ENCODE assay signal across 10 cellular contexts in genomic region chr19:38663957-38664502, GRCh38. TPM values are rescaled to one million over a fixed set of nuclear protein-coding genes. Genes with fewer than 3 reads are reported as not detected.
DNase-seq lines count a peak whose midpoint lies in the region; ATAC-seq and TF ChIP-seq lines count a peak whose summit lies in the region.
"Had no signal": no experiment of that assay in that cellular context is flagged by ENCODE, and none has a peak within 500 bp of the region (broad histone marks: within the 10 kb centered on the region; RNA-seq: fewer than 3 reads in every experiment).

No MANE protein-coding gene starts in this region.

- H3K4me3 ChIP-seq in duodenal mucosa (ENCODE audit: low read depth in 1 of 2, low read length in 2 of 2): peak overlapping the region; percentile 0 to 26
- H3K4me3 ChIP-seq in muscle layer of duodenum (ENCODE audit: low read depth in 1 of 2, low read length in 2 of 2): peak overlapping the region in 1 of 2 donors; percentile 2
- peak overlapping the region in 1 of 2 donors; percentile 2 for H3K4me3 ChIP-seq in uterus

- peak overlapping the region; percentile 24 for H3K4me3 Mint-ChIP-seq in activated CD8-positive, alpha-beta memory T cell treated with anti-CD3 and anti-CD28 coated beads, Interleukin-2, amount 10 ng/mL, durations not matched to agents 7 days and 5 days

- peaks cover 22% of the 10 kb centered on the region for H3K36me3 Mint-ChIP-seq in activated CD8-positive, alpha-beta memory T cell treated with anti-CD3 and anti-CD28 coated beads, Interleukin-2, amount 10 ng/mL, durations not matched to agents 7 days and 5 days

- ATAC-seq in activated CD8-positive, alpha-beta memory T cell treated with anti-CD3 and anti-CD28 coated beads, Interleukin-2, amount 10 ng/mL, durations not matched to agents 7 days and 5 days: peak; percentile 50
- ATAC-seq in left lobe of liver (no peak), GM18858 (IDR thresholded peaks at IDR 0.05; ENCODE audit: unreplicated experiment) (no peak)

- TF ChIP-seq POLR2A in uterus (IDR thresholded peaks at IDR 0.05): peak; percentile 32 to 61

- peak overlapping the region; percentile 49 to 53 for H3K9ac ChIP-seq in duodenal mucosa (ENCODE audit: low read depth in 1 of 2, low read length in 2 of 2)

- H3K4me1 Mint-ChIP-seq in activated CD8-positive, alpha-beta memory T cell treated with anti-CD3 and anti-CD28 coated beads, Interleukin-2, amount 10 ng/mL, durations not matched to agents 7 days and 5 days: peaks cover 82% of the 10 kb centered on the region

- H3K4me1 ChIP-seq in duodenal mucosa (ENCODE audit: control insufficient read depth in 1 of 2, insufficient read depth in 2 of 2, low read length in 2 of 2) (peaks cover 92 to 93% of the 10 kb centered on the region in 2 donors), muscle layer of duodenum (ENCODE audit: control insufficient read depth in 1 of 2, insufficient read depth in 2 of 2, low read length in 2 of 2) (peaks cover 69 to 82% of the 10 kb centered on the region in 2 donors), uterus (peaks cover 40 to 71% of the 10 kb centered on the region in 2 donors)

- peak; percentile 64 for DNase-seq in activated CD8-positive, alpha-beta memory T cell treated with anti-CD3 and anti-CD28 coated beads, Interleukin-2, amount 10 ng/mL, durations not matched to agents 7 days and 5 days
- DNase-seq in activated CD8-positive, alpha-beta memory T cell treated with anti-CD3 and anti-CD28 coated beads, Interleukin-2, amount 50 U/mL, for 48 hours: no peak
- peak; percentile 67 to 80 for DNase-seq in uterus
- no peak for DNase-seq in left lobe of liver (ENCODE audit: low spot score)
- no peak for DNase-seq in SIG-M5 treated with dmso at 0.1 percent for 504 hours (lab: John Stamatoyannopoulos, UW; ENCODE audit: unreplicated experiment)
- DNase-seq: NCI-H510A treated with DMSO at 0.1 percent for 48 hours; stimulated activated CD4-positive, alpha-beta T cell treated with anti-CD3 and anti-CD28 coated beads, Interleukin-12 subunit alpha, Interleukin-12 subunit beta, amount 100 ng/mL, for 4 hours had no signal

- H3K9me3 ChIP-seq in duodenal mucosa (ENCODE audit: control insufficient read depth in 1 of 2, low read length in 2 of 2) (no peaks in the 10 kb centered on the region), muscle layer of duodenum (ENCODE audit: control insufficient read depth in 1 of 2, low read length in 2 of 2) (no peaks in the 10 kb centered on the region), uterus (no peaks in the 10 kb centered on the region)

- H3K27me3 ChIP-seq in duodenal mucosa (ENCODE audit: control insufficient read depth in 1 of 2, insufficient read depth in 2 of 2, low read length in 2 of 2) (no peaks in the 10 kb centered on the region), muscle layer of duodenum (ENCODE audit: low read depth, low read length) (no peaks in the 10 kb centered on the region), uterus (no peaks in the 10 kb centered on the region)

- CTCF ChIA-PET in activated CD8-positive, alpha-beta memory T cell treated with anti-CD3 and anti-CD28 coated beads, Interleukin-2, amount 10 ng/mL, durations not matched to agents 7 days and 5 days (lab: Charles Lee): interaction anchor here (1.0 to 3.4 kb wide), 5 partner anchors 11 to 29 kb away, joined by 3 to 10 read pairs (median 6); partner anchors contain the start of gene ACTN4

- peaks cover 4 to 14% of the 10 kb centered on the region in 2 donors for H3K36me3 ChIP-seq in duodenal mucosa (ENCODE audit: control insufficient read depth in 1 of 2, insufficient read depth in 2 of 2, low read length in 2 of 2)
- peaks cover 0 to 12% of the 10 kb centered on the region in 2 donors for H3K36me3 ChIP-seq in muscle layer of duodenum (ENCODE audit: control insufficient read depth in 1 of 2, insufficient read depth in 2 of 2, low read length in 2 of 2)
- H3K36me3 ChIP-seq in uterus: no peaks in the 10 kb centered on the region

- H3K27ac ChIP-seq in duodenal mucosa (ENCODE audit: low read depth, low read length) (peak overlapping the region; percentile 78), muscle layer of duodenum (ENCODE audit: low read length) (peak overlapping the region; percentile 93), uterus (peak overlapping the region; percentile 98)

- H3K27ac Mint-ChIP-seq in activated CD8-positive, alpha-beta memory T cell treated with anti-CD3 and anti-CD28 coated beads, Interleukin-2, amount 10 ng/mL, durations not matched to agents 7 days and 5 days: peak overlapping the region; percentile 71

- no peaks in the 10 kb centered on the region for H3K9me3 Mint-ChIP-seq in activated CD8-positive, alpha-beta memory T cell treated with anti-CD3 and anti-CD28 coated beads, Interleukin-2, amount 10 ng/mL, durations not matched to agents 7 days and 5 days (ENCODE audit: low read depth)

- H3K27me3 Mint-ChIP-seq in activated CD8-positive, alpha-beta memory T cell treated with anti-CD3 and anti-CD28 coated beads, Interleukin-2, amount 10 ng/mL, durations not matched to agents 7 days and 5 days: no peaks in the 10 kb centered on the region

- intact Hi-C loops in uterus (cut with DNase I; ENCODE audit: low total_unique reads): no loop called here

- TF ChIP-seq CTCF in uterus (IDR thresholded peaks at IDR 0.05): no peak

RNA-seq across cellular contexts. Expression of gene ACTN4, which starts 16.6 kb away (rescaled TPM):
- 100 to 1,000 TPM; 413 to 433 TPM for total RNA-seq in activated CD8-positive, alpha-beta memory T cell treated with anti-CD3 and anti-CD28 coated beads, Interleukin-2, amount 10 ng/mL, durations not matched to agents 7 days and 5 days
- total RNA-seq in uterus (100 to 1,000 TPM; 259 to 844 (median 429) TPM), left lobe of liver (156 TPM)

RNA-seq across cellular contexts. Expression of gene EIF3K, which starts 45.0 kb away (rescaled TPM):
- 100 to 1,000 TPM; 281 to 308 TPM for total RNA-seq in activated CD8-positive, alpha-beta memory T cell treated with anti-CD3 and anti-CD28 coated beads, Interleukin-2, amount 10 ng/mL, durations not matched to agents 7 days and 5 days
- total RNA-seq in uterus: 100 to 1,000 TPM; 211 to 441 (median 246) TPM
- total RNA-seq in left lobe of liver: 106 TPM

RNA-seq across cellular contexts. Expression of gene MAP4K1, which starts 46.3 kb away (rescaled TPM):
- 100 to 1,000 TPM; 337 to 497 TPM for total RNA-seq in activated CD8-positive, alpha-beta memory T cell treated with anti-CD3 and anti-CD28 coated beads, Interleukin-2, amount 10 ng/mL, durations not matched to agents 7 days and 5 days
- total RNA-seq in uterus (1 to 10 TPM in 2 of 4 donors, under 1 TPM in 1, not detected in 1; 0.55 to 4.5 (median 3.6) TPM), left lobe of liver (3.5 TPM)

Comparison
In these comparisons a context has a peak if more than half of its experiments do, and no peak if none do; other contexts are left out.
1. DNase-seq: peak in activated CD8-positive, alpha-beta memory T cell treated with anti-CD3 and anti-CD28 coated beads, Interleukin-2, amount 10 ng/mL, durations not matched to agents 7 days and 5 days (single experiment) and uterus (2 of 2); none in activated CD8-positive, alpha-beta memory T cell treated with anti-CD3 and anti-CD28 coated beads, Interleukin-2, amount 50 U/mL, for 48 hours (single experiment), left lobe of liver (single experiment) and SIG-M5 treated with dmso at 0.1 percent for 504 hours (single experiment).
2. RNA of gene MAP4K1, which starts 46.3 kb away (total RNA-seq): 337 to 497 TPM in activated CD8-positive, alpha-beta memory T cell treated with anti-CD3 and anti-CD28 coated beads, Interleukin-2, amount 10 ng/mL, durations not matched to agents 7 days and 5 days; 0.55 to 4.5 TPM in uterus and 3.5 TPM in left lobe of liver (single experiment); every median in the first group is over 10 times any median in the second.
3. Peak in every context shown above with its lines, with median percentiles within 50 percentile points of each other: H3K27ac ChIP-seq.